In genomic region chr3:113441051-113441770, GRCh38 we compare ENCODE assay signal across 9 cellular contexts. TPM values are rescaled to one million over a fixed set of nuclear protein-coding genes. Genes with fewer than 3 reads are reported as not detected.
A peak's percentile ranks its signal among the peaks of the same experiment; 100 is the strongest.
DNase-seq lines count a peak whose midpoint lies in the region; ATAC-seq and TF ChIP-seq lines count a peak whose summit lies in the region.
"Had no signal": no experiment of that assay in that cellular context is flagged by ENCODE, and none has a peak within 500 bp of the region (broad histone marks: within the 10 kb centered on the region; RNA-seq: fewer than 3 reads in every experiment).

TSS of gene CFAP44 (minus strand) at chr3:113441493. CDS start at chr3:113433664, 7,829 bp downstream.

- H3K36me3 Mint-ChIP-seq in Calu3 (ENCODE audit: insufficient read depth, unreplicated experiment) (no peaks in the 10 kb centered on the region), activated B cell treated with CpG ODN at 0.5 μM for 24 hours (ENCODE audit: low read depth) (peaks cover 9% of the 10 kb centered on the region)

- TF ChIP-seq CTCF in Calu3 (IDR thresholded peaks at IDR 0.05; ENCODE audit: unreplicated experiment) (no peak), activated B cell treated with CpG ODN at 0.5 μM for 24 hours (IDR thresholded peaks at IDR 0.05) (no peak)

- peak; percentile 84 for ATAC-seq in activated B cell treated with CpG ODN at 0.5 μM for 24 hours (ENCODE audit: low read depth)
- no peak for ATAC-seq in GM21447 (IDR thresholded peaks at IDR 0.05; ENCODE audit: unreplicated experiment)
- ATAC-seq: GM12878 had no signal

- H3K27me3 Mint-ChIP-seq in Calu3 (ENCODE audit: unreplicated experiment) (no peaks in the 10 kb centered on the region), activated B cell treated with CpG ODN at 0.5 μM for 24 hours (no peaks in the 10 kb centered on the region)

- no peak within 1 kb of the TSS for H3K27ac Mint-ChIP-seq in Calu3 (ENCODE audit: unreplicated experiment)
- no peak within 1 kb of the TSS for H3K27ac Mint-ChIP-seq in activated B cell treated with CpG ODN at 0.5 μM for 24 hours

- intact Hi-C loops in Calu3 (cut with micrococcal nuclease; ENCODE audit: unreplicated experiment), result no loop called here
- intact Hi-C loops in activated B cell treated with CpG ODN at 0.5 μM for 24 hours (cut with micrococcal nuclease), result no loop called here

- DNase-seq in Calu3, result no peak
- DNase-seq in activated B cell treated with CpG ODN at 0.5 μM for 24 hours, result peak; percentile 48
- peak; percentile 42 for DNase-seq in central memory CD4-positive, alpha-beta T cell
- DNase-seq in iPS-NIHi11 (ENCODE audit: low spot score), result peak; percentile 93
- no peak for DNase-seq in skeletal muscle cell (ENCODE audit: low read depth)
- DNase-seq in HuH-7.5 (ENCODE audit: low spot score), result no peak
- DNase-seq in NCI-H2196 treated with DMSO at 0.1 percent for 48 hours (lab: John Stamatoyannopoulos, UW; ENCODE audit: unreplicated experiment), result no peak

- no peak within 1 kb of the TSS for H3K4me3 Mint-ChIP-seq in Calu3 (ENCODE audit: low read depth, unreplicated experiment)
- peak within 1 kb of the TSS; percentile 62 for H3K4me3 Mint-ChIP-seq in activated B cell treated with CpG ODN at 0.5 μM for 24 hours

- CTCF ChIA-PET in Calu3 (lab: Charles Lee) (no interaction called here), activated B cell treated with CpG ODN at 0.5 μM for 24 hours (lab: Charles Lee) (no interaction called here)

- H3K4me3 ChIP-seq in skeletal muscle cell (ENCODE audit: low read depth, low read length), result peak within 1 kb of the TSS; percentile 21
- H3K4me3 ChIP-seq: GM12878 had no signal

- POLR2A ChIA-PET in activated B cell treated with CpG ODN at 0.5 μM for 24 hours (lab: Charles Lee), result no interaction called here

- H3K9me3 Mint-ChIP-seq in Calu3 (ENCODE audit: low read depth, unreplicated experiment) (no peaks in the 10 kb centered on the region), activated B cell treated with CpG ODN at 0.5 μM for 24 hours (no peaks in the 10 kb centered on the region)

- BruUV-seq in Calu3 (replicated peaks; lab: Mats Ljungman, UMichigan), result no TSS peak

- H3K4me1 Mint-ChIP-seq in Calu3 (ENCODE audit: low read depth, unreplicated experiment), result no peaks in the 10 kb centered on the region
- H3K4me1 Mint-ChIP-seq in activated B cell treated with CpG ODN at 0.5 μM for 24 hours, result no peaks in the 10 kb centered on the region

RNA-seq across cellular contexts. Expression of gene CFAP44, which starts in this region (rescaled TPM):
- 12.9 and 13.1 TPM in 2 replicates for total RNA-seq in Calu3 (2022)
- total RNA-seq in activated B cell treated with CpG ODN at 0.5 μM for 24 hours, result 10.4 and 14.9 TPM in 2 replicates

Comparison
In these comparisons a context has a peak if more than half of its experiments do, and no peak if none do; other contexts are left out.
1. DNase-seq: peak in activated B cell treated with CpG ODN at 0.5 μM for 24 hours (single experiment), central memory CD4-positive, alpha-beta T cell (single experiment) and iPS-NIHi11 (single experiment); none in Calu3 (single experiment), skeletal muscle cell (single experiment), HuH-7.5 (single experiment) and NCI-H2196 treated with DMSO at 0.1 percent for 48 hours (single experiment).